8 cellular contexts compared by ENCODE assay signal in the genomic region with DNA sequence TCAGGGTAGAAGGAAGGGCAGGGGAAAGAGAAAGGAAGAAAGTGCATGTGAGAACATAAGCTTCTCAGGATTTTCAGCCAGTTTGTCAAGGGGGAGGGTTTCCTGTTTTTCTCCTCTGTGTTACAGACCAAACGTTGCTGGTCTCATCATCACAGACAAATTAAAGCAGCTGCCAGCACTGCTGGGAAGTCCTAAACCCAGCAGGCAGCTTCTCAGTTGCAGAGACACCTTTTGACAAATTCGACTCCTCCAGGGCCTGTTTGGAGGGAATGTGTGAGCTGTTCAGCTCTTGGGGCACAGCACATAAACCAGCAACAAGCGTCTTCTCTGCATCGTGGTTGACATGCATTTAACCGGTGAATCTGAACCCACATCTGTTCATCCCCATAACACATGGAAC.
DNase-seq lines count a peak whose midpoint lies in the region; ATAC-seq and TF ChIP-seq lines count a peak whose summit lies in the region.

No MANE protein-coding gene starts in this region.

- H3K4me1 ChIP-seq in esophagus muscularis mucosa (peaks cover 6 to 35% (median 30%) of the 10 kb centered on the region in 4 donors), skeletal muscle tissue (ENCODE audit: control insufficient read depth in 3 of 3, insufficient read depth in 3 of 3, low read length in 3 of 3) (peaks cover 6 to 18% (median 14%) of the 10 kb centered on the region in 3 donors)

- peaks cover 0 to 12% (median 0%) of the 10 kb centered on the region in 4 donors for H3K27me3 ChIP-seq in esophagus muscularis mucosa
- no peaks in the 10 kb centered on the region for H3K27me3 ChIP-seq in skeletal muscle tissue (ENCODE audit: control insufficient read depth in 3 of 3, insufficient read depth in 3 of 3, low read length in 3 of 3)

- peak; percentile 46 for DNase-seq in activated T-cell treated with anti-CD3 and anti-CD28 coated beads, Interleukin-2, amount 50 U/mL, for 24 hours
- DNase-seq in activated T-cell treated with anti-CD3 and anti-CD28 coated beads for 4 hours (no peak), esophagus muscularis mucosa (ENCODE audit: extremely low spot score) (peak; percentile 85), cerebellum (ENCODE audit: low spot score) (no peak), DMS79 treated with DMSO at 0.1 percent for 48 hours (lab: John Stamatoyannopoulos, UW) (no peak)

- H3K27ac Mint-ChIP-seq in activated T-cell treated with anti-CD3 and anti-CD28 coated beads, Interleukin-2, amount 50 U/mL, for 24 hours = peak overlapping the region; percentile 67
- H3K27ac Mint-ChIP-seq in T-helper 1 cell treated with Interleukin-12 subunit alpha and Interleukin-12 subunit beta and Interleukin-4 antibody, amounts not matched to agents 30 μg/mL and 1 μg/mL, for 36 hours = peak overlapping the region; percentile 83

- H3K9me3 ChIP-seq in esophagus muscularis mucosa (no peaks in the 10 kb centered on the region), skeletal muscle tissue (ENCODE audit: control insufficient read depth in 3 of 3, low read length in 3 of 3) (no peaks in the 10 kb centered on the region)

- H3K36me3 ChIP-seq in esophagus muscularis mucosa = no peaks in the 10 kb centered on the region
- H3K36me3 ChIP-seq in skeletal muscle tissue (ENCODE audit: control insufficient read depth in 3 of 3, insufficient read depth in 3 of 3, low read length in 3 of 3) = no peaks in the 10 kb centered on the region

- TF ChIP-seq CTCF in esophagus muscularis mucosa (IDR thresholded peaks at IDR 0.05) = no peak

- intact Hi-C loops in esophagus muscularis mucosa (cut with DNase I) = no loop called here

- no peaks in the 10 kb centered on the region for H3K9me3 Mint-ChIP-seq in activated T-cell treated with anti-CD3 and anti-CD28 coated beads, Interleukin-2, amount 50 U/mL, for 24 hours
- peaks cover 9% of the 10 kb centered on the region for H3K9me3 Mint-ChIP-seq in T-helper 1 cell treated with Interleukin-12 subunit alpha and Interleukin-12 subunit beta and Interleukin-4 antibody, amounts not matched to agents 30 μg/mL and 1 μg/mL, for 36 hours

- peaks cover 2% of the 10 kb centered on the region for H3K27me3 Mint-ChIP-seq in activated T-cell treated with anti-CD3 and anti-CD28 coated beads, Interleukin-2, amount 50 U/mL, for 24 hours
- no peaks in the 10 kb centered on the region for H3K27me3 Mint-ChIP-seq in T-helper 1 cell treated with Interleukin-12 subunit alpha and Interleukin-12 subunit beta and Interleukin-4 antibody, amounts not matched to agents 30 μg/mL and 1 μg/mL, for 36 hours (ENCODE audit: low read depth)

- peak overlapping the region; percentile 8 for H3K4me3 Mint-ChIP-seq in activated T-cell treated with anti-CD3 and anti-CD28 coated beads, Interleukin-2, amount 50 U/mL, for 24 hours
- peak overlapping the region; percentile 64 for H3K4me3 Mint-ChIP-seq in T-helper 1 cell treated with Interleukin-12 subunit alpha and Interleukin-12 subunit beta and Interleukin-4 antibody, amounts not matched to agents 30 μg/mL and 1 μg/mL, for 36 hours

- no peak overlapping the region for H3K9ac ChIP-seq in skeletal muscle tissue (ENCODE audit: low read depth in 1 of 3, low read length in 3 of 3)

- H3K4me3 ChIP-seq in esophagus muscularis mucosa (no peak overlapping the region), skeletal muscle tissue (ENCODE audit: low read length in 3 of 3) (no peak overlapping the region)

- no peak for TF ChIP-seq EP300 in esophagus muscularis mucosa (IDR thresholded peaks at IDR 0.05)

- no peak for TF ChIP-seq POLR2A in esophagus muscularis mucosa (IDR thresholded peaks at IDR 0.05; ENCODE audit: low read depth)

- 46% methylated on average over 5 of the region's 5 CpGs for WGBS in esophagus muscularis mucosa

- peaks cover 28% of the 10 kb centered on the region for H3K4me1 Mint-ChIP-seq in activated T-cell treated with anti-CD3 and anti-CD28 coated beads, Interleukin-2, amount 50 U/mL, for 24 hours (ENCODE audit: low read depth)
- H3K4me1 Mint-ChIP-seq in T-helper 1 cell treated with Interleukin-12 subunit alpha and Interleukin-12 subunit beta and Interleukin-4 antibody, amounts not matched to agents 30 μg/mL and 1 μg/mL, for 36 hours (ENCODE audit: low read depth) = peaks cover 39% of the 10 kb centered on the region

- H3K36me3 Mint-ChIP-seq in activated T-cell treated with anti-CD3 and anti-CD28 coated beads, Interleukin-2, amount 50 U/mL, for 24 hours (ENCODE audit: low read depth) = no peaks in the 10 kb centered on the region
- H3K36me3 Mint-ChIP-seq in T-helper 1 cell treated with Interleukin-12 subunit alpha and Interleukin-12 subunit beta and Interleukin-4 antibody, amounts not matched to agents 30 μg/mL and 1 μg/mL, for 36 hours (ENCODE audit: low read depth) = peaks cover 2% of the 10 kb centered on the region

- H3K27ac ChIP-seq in esophagus muscularis mucosa (replicated peaks in 1 of 4) (peak overlapping the region in 1 of 4 donors; percentile 36), skeletal muscle tissue (ENCODE audit: low read depth, low read length) (peak overlapping the region; percentile 48)

- ATAC-seq in esophagus mucosa = no peak

Comparison
In these comparisons a context has a peak if more than half of its experiments do, and no peak if none do; other contexts are left out.
1. DNase-seq: peak in activated T-cell treated with anti-CD3 and anti-CD28 coated beads, Interleukin-2, amount 50 U/mL, for 24 hours (single experiment) and esophagus muscularis mucosa (single experiment); none in activated T-cell treated with anti-CD3 and anti-CD28 coated beads for 4 hours (single experiment), cerebellum (single experiment) and DMS79 treated with DMSO at 0.1 percent for 48 hours (single experiment).